19 cellular contexts compared by ENCODE assay signal in the genomic region with DNA sequence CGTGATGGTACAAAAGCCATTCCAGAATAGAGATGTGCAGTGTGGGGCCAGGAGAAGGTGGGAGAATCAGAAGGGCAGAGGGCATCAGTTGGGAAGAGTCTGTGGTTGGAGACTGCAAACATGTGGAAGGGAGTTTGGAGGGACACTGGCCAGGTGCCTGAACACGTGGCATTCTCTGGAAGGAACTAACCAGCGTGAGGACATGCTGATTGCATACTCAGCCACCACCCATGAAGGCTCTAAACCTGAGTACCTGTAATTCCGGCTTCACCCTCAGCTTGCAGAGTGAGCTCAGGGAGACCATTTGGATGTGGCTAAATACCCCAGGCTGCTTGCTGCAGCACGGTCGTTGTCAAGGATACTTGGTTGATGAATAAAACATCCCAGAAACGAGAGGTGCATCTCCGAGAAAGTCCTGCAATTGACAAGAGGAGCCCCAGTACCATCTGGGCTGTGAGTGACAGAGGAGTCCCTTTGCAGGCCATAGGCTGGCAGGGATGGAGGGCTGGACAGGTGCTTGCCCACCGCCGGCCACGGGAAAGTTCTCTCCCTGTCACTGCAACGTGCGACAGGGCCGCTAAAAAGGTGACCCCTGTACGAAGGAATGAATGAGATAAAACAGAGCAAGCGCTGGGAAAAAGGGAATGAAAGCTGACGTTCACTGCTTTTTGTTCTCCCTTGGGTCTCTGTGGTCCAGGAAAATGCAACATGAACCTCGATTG. TPM values are rescaled to one million over a fixed set of nuclear protein-coding genes. Genes with fewer than 3 reads are reported as not detected.
DNase-seq lines count a peak whose midpoint lies in the region; ATAC-seq and TF ChIP-seq lines count a peak whose summit lies in the region.
"Had no signal": no experiment of that assay in that cellular context is flagged by ENCODE, and none has a peak within 500 bp of the region (broad histone marks: within the 10 kb centered on the region; RNA-seq: fewer than 3 reads in every experiment).

No MANE protein-coding gene starts in this region.

- H3K9ac ChIP-seq in endodermal cell (ENCODE audit: extremely low read depth, low read length, poor library complexity, severe bottlenecking): peak overlapping the region; percentile 98

- H3K9me3 Mint-ChIP-seq in activated T-helper 1 cell treated with anti-CD3 and anti-CD28 coated beads, Interleukin-12 subunit alpha, Interleukin-12 subunit beta, Interleukin-2, Interleukin-4 antibody, amounts not matched to agents 30 ng/mL and 10 ng/mL and 1 ng/mL, durations not matched to agents 14 hours and 24 hours and 36 hours: no peaks in the 10 kb centered on the region
- H3K9me3 Mint-ChIP-seq in endodermal cell: no peaks in the 10 kb centered on the region
- no peaks in the 10 kb centered on the region for H3K9me3 Mint-ChIP-seq in neural crest cell
- H3K9me3 Mint-ChIP-seq: activated T-helper 2 cell treated with anti-CD3 and anti-CD28 coated beads, Interferon-gamma antibody, Interleukin-2, Interleukin-4, amounts not matched to agents 10 μg/mL and 5 μg/mL and 100 μg/mL, durations not matched to agents 14 hours and 24 hours and 36 hours; natural killer cell had no signal

- ATAC-seq in thoracic aorta (ENCODE audit: insufficient number of reproducible peaks, low FRiP score, low read depth) (no peak), GM21717 (IDR thresholded peaks at IDR 0.05; ENCODE audit: unreplicated experiment) (no peak)
- ATAC-seq: activated CD4-positive, CD25-positive, alpha-beta regulatory T cell treated with anti-CD3 and anti-CD28 coated beads, Interleukin-2, amount 50 U/mL, for 24 hours; natural killer cell had no signal

- no peak overlapping the region for H3K4me3 Mint-ChIP-seq in activated T-helper 1 cell treated with anti-CD3 and anti-CD28 coated beads, Interleukin-12 subunit alpha, Interleukin-12 subunit beta, Interleukin-2, Interleukin-4 antibody, amounts not matched to agents 30 ng/mL and 10 ng/mL and 1 ng/mL, durations not matched to agents 14 hours and 24 hours and 36 hours
- H3K4me3 Mint-ChIP-seq in endodermal cell: peak overlapping the region; percentile 78
- peak overlapping the region; percentile 88 for H3K4me3 Mint-ChIP-seq in neural crest cell
- H3K4me3 Mint-ChIP-seq: B cell, natural killer cell had no signal

- H3K4me3 ChIP-seq in endodermal cell (ENCODE audit: low read length): peak overlapping the region; percentile 93
- H3K4me3 ChIP-seq in thoracic aorta: peak overlapping the region; percentile 9

- H3K4me1 ChIP-seq in endodermal cell (ENCODE audit: control insufficient read depth, insufficient read depth, low read length) (peaks cover 43% of the 10 kb centered on the region), thoracic aorta (ENCODE audit: control insufficient read depth in 1 of 2, low read depth in 2 of 2) (peaks cover 30 to 83% of the 10 kb centered on the region in 2 donors)

- intact Hi-C loops in activated T-helper 1 cell treated with anti-CD3 and anti-CD28 coated beads, Interleukin-12 subunit alpha, Interleukin-12 subunit beta, Interleukin-2, Interleukin-4 antibody, amounts not matched to agents 30 ng/mL and 10 ng/mL and 1 ng/mL, durations not matched to agents 14 hours and 24 hours and 36 hours (cut with micrococcal nuclease): no loop called here

- H3K9me3 ChIP-seq in endodermal cell (ENCODE audit: control insufficient read depth, low read length) (no peaks in the 10 kb centered on the region), thoracic aorta (no peaks in the 10 kb centered on the region)
- H3K9me3 ChIP-seq: stomach had no signal

- H3K27ac Mint-ChIP-seq in activated T-helper 1 cell treated with anti-CD3 and anti-CD28 coated beads, Interleukin-12 subunit alpha, Interleukin-12 subunit beta, Interleukin-2, Interleukin-4 antibody, amounts not matched to agents 30 ng/mL and 10 ng/mL and 1 ng/mL, durations not matched to agents 14 hours and 24 hours and 36 hours: peak overlapping the region; percentile 16
- H3K27ac Mint-ChIP-seq in endodermal cell: peak overlapping the region; percentile 76
- H3K27ac Mint-ChIP-seq in neural crest cell (ENCODE audit: unreplicated experiment): no peak overlapping the region
- H3K27ac Mint-ChIP-seq: activated T-helper 2 cell treated with anti-CD3 and anti-CD28 coated beads, Interferon-gamma antibody, Interleukin-2, Interleukin-4, amounts not matched to agents 10 μg/mL and 5 μg/mL and 100 μg/mL, durations not matched to agents 14 hours and 24 hours and 36 hours; B cell; natural killer cell had no signal

- H3K36me3 ChIP-seq in endodermal cell (ENCODE audit: control insufficient read depth, insufficient read depth, low read length): peaks cover 91% of the 10 kb centered on the region
- H3K36me3 ChIP-seq in thoracic aorta: no peaks in the 10 kb centered on the region
- H3K36me3 ChIP-seq: stomach had no signal

- peaks cover 8% of the 10 kb centered on the region for H3K27me3 Mint-ChIP-seq in activated T-helper 1 cell treated with anti-CD3 and anti-CD28 coated beads, Interleukin-12 subunit alpha, Interleukin-12 subunit beta, Interleukin-2, Interleukin-4 antibody, amounts not matched to agents 30 ng/mL and 10 ng/mL and 1 ng/mL, durations not matched to agents 14 hours and 24 hours and 36 hours (ENCODE audit: insufficient read depth)
- H3K27me3 Mint-ChIP-seq in endodermal cell (ENCODE audit: insufficient read depth) (peaks cover 3% of the 10 kb centered on the region), neural crest cell (ENCODE audit: low read depth) (peaks cover 3% of the 10 kb centered on the region)
- H3K27me3 Mint-ChIP-seq: B cell had no signal

- no peaks in the 10 kb centered on the region for H3K36me3 Mint-ChIP-seq in activated T-helper 1 cell treated with anti-CD3 and anti-CD28 coated beads, Interleukin-12 subunit alpha, Interleukin-12 subunit beta, Interleukin-2, Interleukin-4 antibody, amounts not matched to agents 30 ng/mL and 10 ng/mL and 1 ng/mL, durations not matched to agents 14 hours and 24 hours and 36 hours (ENCODE audit: low read depth)
- H3K36me3 Mint-ChIP-seq in endodermal cell (ENCODE audit: low read depth) (peaks cover 54% of the 10 kb centered on the region), neural crest cell (ENCODE audit: low read depth) (peaks cover 7% of the 10 kb centered on the region)
- H3K36me3 Mint-ChIP-seq: natural killer cell had no signal

- TF ChIP-seq CTCF in endodermal cell (conservative IDR thresholded peaks at IDR 0.05) (no peak), neural crest cell (conservative IDR thresholded peaks at IDR 0.05) (no peak), thoracic aorta (IDR thresholded peaks at IDR 0.05) (no peak)

- H3K27ac ChIP-seq in endodermal cell (ENCODE audit: low read depth, low read length) (no peak overlapping the region), thoracic aorta (no peak overlapping the region)
- H3K27ac ChIP-seq: epithelial cell of prostate had no signal

- H3K27me3 ChIP-seq in endodermal cell (ENCODE audit: control insufficient read depth, insufficient read depth, low read length, poor library complexity, severe bottlenecking) (no peaks in the 10 kb centered on the region), thoracic aorta (replicated peaks; ENCODE audit: insufficient read depth) (no peaks in the 10 kb centered on the region)
- H3K27me3 ChIP-seq: stomach had no signal

- no peak for DNase-seq in activated T-helper 1 cell treated with anti-CD3 and anti-CD28 coated beads, Interleukin-12 subunit alpha, Interleukin-12 subunit beta, Interleukin-2, Interleukin-4 antibody, amounts not matched to agents 30 ng/mL and 10 ng/mL and 1 ng/mL, durations not matched to agents 14 hours and 24 hours and 36 hours (ENCODE audit: low spot score)
- DNase-seq in endodermal cell (peak; percentile 48), neural crest cell (ENCODE audit: low read depth, low spot score) (no peak), thoracic aorta (ENCODE audit: low spot score) (no peak), NCI-H2227 treated with DMSO at 0.1 percent for 48 hours (lab: John Stamatoyannopoulos, UW) (no peak), SIG-M5 treated with dmso at 0.1 percent for 504 hours (lab: John Stamatoyannopoulos, UW; ENCODE audit: unreplicated experiment) (no peak)
- DNase-seq: GF-D8, IMR-90, MM.1S, natural killer cell, NCI-H1694, retina, SIG-M5, stomach had no signal

- 80 to 89% methylated on average over 11 to 18 of the region's 18 CpGs for WGBS in endodermal cell (ENCODE audit: insufficient coverage in 1 of 2, insufficient read length in 1 of 2), 2 experiments

- H3K4me1 Mint-ChIP-seq in activated T-helper 1 cell treated with anti-CD3 and anti-CD28 coated beads, Interleukin-12 subunit alpha, Interleukin-12 subunit beta, Interleukin-2, Interleukin-4 antibody, amounts not matched to agents 30 ng/mL and 10 ng/mL and 1 ng/mL, durations not matched to agents 14 hours and 24 hours and 36 hours (ENCODE audit: low read depth): peaks cover 3% of the 10 kb centered on the region
- peaks cover 82% of the 10 kb centered on the region for H3K4me1 Mint-ChIP-seq in endodermal cell
- peaks cover 94% of the 10 kb centered on the region for H3K4me1 Mint-ChIP-seq in neural crest cell

RNA-seq across cellular contexts. Expression of gene ACKR3, which starts 5.0 kb away (rescaled TPM):
- total RNA-seq in activated T-helper 1 cell treated with anti-CD3 and anti-CD28 coated beads, Interleukin-12 subunit alpha, Interleukin-12 subunit beta, Interleukin-2, Interleukin-4 antibody, amounts not matched to agents 30 ng/mL and 10 ng/mL and 1 ng/mL, durations not matched to agents 14 hours and 24 hours and 36 hours: 0.42 and 0.65 TPM in 2 replicates
- total RNA-seq in endodermal cell: 100 to 1,000 TPM in 1 of 2 donors, 10 to 100 TPM in 1; 76.9 to 110 TPM
- 53.8 TPM for polyA plus RNA-seq in endodermal cell (2013, experiment 1 of 2)
- polyA plus RNA-seq in endodermal cell (2013, experiment 2 of 2): 66.2 TPM
- total RNA-seq in neural crest cell: 24.5 and 26.2 TPM in 2 replicates
- 10 to 100 TPM; 68.8 to 68.9 TPM for total RNA-seq in thoracic aorta
- total RNA-seq: IMR-90 had no signal
- polyA plus RNA-seq: IMR-90 had no signal

Comparison
In these comparisons a context has a peak if more than half of its experiments do, and no peak if none do; other contexts are left out.
1. RNA of gene ACKR3, which starts 5.0 kb away (total RNA-seq): 76.9 to 110 TPM in endodermal cell, 68.8 to 68.9 TPM in thoracic aorta and 24.5 to 26.2 TPM in neural crest cell; 0.42 to 0.65 TPM in activated T-helper 1 cell treated with anti-CD3 and anti-CD28 coated beads, Interleukin-12 subunit alpha, Interleukin-12 subunit beta, Interleukin-2, Interleukin-4 antibody, amounts not matched to agents 30 ng/mL and 10 ng/mL and 1 ng/mL, durations not matched to agents 14 hours and 24 hours and 36 hours; every median in the first group is over 10 times any median in the second.